ENCODE assay signal across 28 cellular contexts in the genomic region with DNA sequence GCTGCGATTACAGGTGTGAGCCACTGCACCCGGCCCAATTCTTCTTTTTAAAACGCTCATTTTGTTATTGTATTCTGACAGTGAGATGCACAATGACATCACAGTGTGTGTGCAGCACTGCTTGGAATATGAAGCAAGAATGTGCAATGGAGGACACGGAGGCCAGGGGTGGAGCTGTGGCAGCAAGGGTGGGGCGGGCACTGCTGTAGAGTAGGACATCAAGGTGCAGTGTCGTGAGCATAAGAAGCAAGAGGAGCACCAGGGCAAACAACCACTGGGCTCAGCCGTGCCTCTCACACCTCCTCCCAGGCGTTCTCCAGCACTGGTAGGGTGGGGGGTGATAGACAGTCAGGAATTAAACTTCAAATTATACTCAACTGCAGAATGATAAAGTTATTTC. TPM values are rescaled to one million over a fixed set of nuclear protein-coding genes. Genes with fewer than 3 reads are reported as not detected.
DNase-seq lines count a peak whose midpoint lies in the region; ATAC-seq, FAIRE-seq and TF ChIP-seq lines count a peak whose summit lies in the region.
"Had no signal": no experiment of that assay in that cellular context is flagged by ENCODE, and none has a peak within 500 bp of the region (broad histone marks: within the 10 kb centered on the region; RNA-seq: fewer than 3 reads in every experiment).

No MANE protein-coding gene starts in this region.

- intact Hi-C loops in mucosa of descending colon (cut with DNase I, micrococcal nuclease), result loop anchor here in 1 of 2 donors (10.0 kb wide), 1 partner anchor 191 kb away; no protein-coding TSS in a partner anchor

- no peaks in the 10 kb centered on the region for H3K27me3 ChIP-seq in SU-DHL-6 (ENCODE audit: low read length)
- H3K27me3 ChIP-seq: testis had no signal

- peak; percentile 57 for FAIRE-seq in GM19239 (lab: Jason Lieb, UNC)

- peaks cover 3% of the 10 kb centered on the region for H3K4me1 Mint-ChIP-seq in mesothelial cell of epicardium

- H3K4me3 ChIP-seq in SU-DHL-6 (ENCODE audit: insufficient read depth, low read length, poor library complexity, severe bottlenecking) (peak overlapping the region; percentile 52), mucosa of descending colon (no peak overlapping the region)
- H3K4me3 ChIP-seq: breast epithelium, gastroesophageal sphincter, PC-9, testis had no signal

- no peaks in the 10 kb centered on the region for H3K9me3 Mint-ChIP-seq in mesothelial cell of epicardium
- H3K9me3 Mint-ChIP-seq: activated naive CD4-positive, alpha-beta T cell treated with anti-CD3 and anti-CD28 coated beads, Interleukin-2, amount 50 U/mL, for 72 hours; activated T-helper 2 cell treated with anti-CD3 and anti-CD28 coated beads, Interferon-gamma antibody, Interleukin-2, Interleukin-4, amounts not matched to agents 10 μg/mL and 5 μg/mL and 100 μg/mL, durations not matched to agents 14 hours and 24 hours and 36 hours; H9; neural crest cell had no signal

- H3K79me2 ChIP-seq in SU-DHL-6 (ENCODE audit: insufficient read depth, low read length), result no peaks in the 10 kb centered on the region

- H2AFZ ChIP-seq in SU-DHL-6 (ENCODE audit: low read depth, low read length, severe bottlenecking), result no peak overlapping the region
- H2AFZ ChIP-seq: PC-9 had no signal

- peaks cover 11% of the 10 kb centered on the region for H3K4me1 ChIP-seq in mucosa of descending colon (ENCODE audit: low read depth)
- H3K4me1 ChIP-seq: breast epithelium had no signal

- H3K4me2 ChIP-seq in SU-DHL-6 (ENCODE audit: low read depth, low read length, poor library complexity, severe bottlenecking), result peak overlapping the region; percentile 96
- H3K4me2 ChIP-seq: PC-9, SK-N-SH had no signal

- H3K36me3 ChIP-seq in SU-DHL-6 (ENCODE audit: low read length), result no peaks in the 10 kb centered on the region
- H3K36me3 ChIP-seq in mucosa of descending colon (ENCODE audit: low read depth), result no peaks in the 10 kb centered on the region
- H3K36me3 ChIP-seq: breast epithelium, gastroesophageal sphincter had no signal

- no peak overlapping the region for H3K4me3 Mint-ChIP-seq in mesothelial cell of epicardium
- H3K4me3 Mint-ChIP-seq: activated CD8-positive, alpha-beta T cell treated with anti-CD3 and anti-CD28 coated beads, Interleukin-2, amount 10 ng/mL, durations not matched to agents 7 days and 5 days; H9; neural crest cell had no signal

- H3K27ac Mint-ChIP-seq in mesothelial cell of epicardium, result no peak overlapping the region
- H3K27ac Mint-ChIP-seq: activated CD8-positive, alpha-beta T cell treated with anti-CD3 and anti-CD28 coated beads, Interleukin-2, amount 10 ng/mL, durations not matched to agents 7 days and 5 days; activated naive CD4-positive, alpha-beta T cell treated with anti-CD3 and anti-CD28 coated beads, Interleukin-2, amount 50 U/mL, for 72 hours; activated T-helper 2 cell treated with anti-CD3 and anti-CD28 coated beads, Interferon-gamma antibody, Interleukin-2, Interleukin-4, amounts not matched to agents 10 μg/mL and 5 μg/mL and 100 μg/mL, durations not matched to agents 14 hours and 24 hours and 36 hours had no signal

- H3K27me3 Mint-ChIP-seq in mesothelial cell of epicardium (ENCODE audit: low read depth), result peaks cover 79% of the 10 kb centered on the region

- TF ChIP-seq CTCF in SU-DHL-6 (IDR thresholded peaks at IDR 0.05; ENCODE audit: insufficient read depth, low read length, poor library complexity, severe bottlenecking), result no peak
- TF ChIP-seq CTCF in mucosa of descending colon (IDR thresholded peaks at IDR 0.05), result no peak
- no peak for TF ChIP-seq CTCF in mesothelial cell of epicardium (IDR thresholded peaks at IDR 0.05; ENCODE audit: unreplicated experiment)

- ATAC-seq in mucosa of descending colon (peak; percentile 50), HG02870 (IDR thresholded peaks at IDR 0.05; ENCODE audit: unreplicated experiment) (no peak)
- ATAC-seq: activated CD8-positive, alpha-beta T cell treated with anti-CD3 and anti-CD28 coated beads, Interleukin-2, amount 10 ng/mL, durations not matched to agents 7 days and 5 days; gastroesophageal sphincter; stimulated activated naive CD8-positive, alpha-beta T cell treated with anti-CD3 and anti-CD28 coated beads, Interleukin-15, Interleukin-2, amounts not matched to agents 100 U/mL and 50 U/mL, for 24 hours had no signal

- peak overlapping the region; percentile 97 for H3K27ac ChIP-seq in SU-DHL-6 (ENCODE audit: low read depth, low read length)
- H3K27ac ChIP-seq: 22Rv1, breast epithelium, gastroesophageal sphincter, PC-9, testis had no signal

- H3K9ac ChIP-seq in SU-DHL-6 (ENCODE audit: low read length), result peak overlapping the region; percentile 85
- H3K9ac ChIP-seq: SK-N-SH had no signal

- H3K36me3 Mint-ChIP-seq in mesothelial cell of epicardium, result no peaks in the 10 kb centered on the region
- H3K36me3 Mint-ChIP-seq: activated naive CD4-positive, alpha-beta T cell treated with anti-CD3 and anti-CD28 coated beads, Interleukin-2, amount 50 U/mL, for 72 hours had no signal

- no peaks in the 10 kb centered on the region for H3K9me2 ChIP-seq in SU-DHL-6 (replicated peaks; ENCODE audit: insufficient read depth, low read length)
- H3K9me2 ChIP-seq: SK-N-SH had no signal

- peaks cover 55% of the 10 kb centered on the region for H3F3A ChIP-seq in SU-DHL-6 (ENCODE audit: insufficient read depth)

- no peaks in the 10 kb centered on the region for H3K9me3 ChIP-seq in SU-DHL-6 (ENCODE audit: insufficient read depth, low read length)
- H3K9me3 ChIP-seq in mucosa of descending colon, result no peaks in the 10 kb centered on the region
- H3K9me3 ChIP-seq: breast epithelium, gastroesophageal sphincter, SK-N-SH, testis had no signal

- DNase-seq in NCI-H510A treated with DMSO at 0.1 percent for 48 hours (lab: John Stamatoyannopoulos, UW), result peak; percentile 11
- no peak for DNase-seq in NCI-H510A (lab: John Stamatoyannopoulos, UW)
- no peak for DNase-seq in GM19239 (ENCODE audit: insufficient read length, low spot score)
- DNase-seq in mucosa of descending colon, result no peak
- DNase-seq in mesothelial cell of epicardium (ENCODE audit: low spot score in 2 of 2, unreplicated experiment in 2 of 2), result no peak
- no peak for DNase-seq in middle frontal gyrus (ENCODE audit: extremely low spot score, low spot score)
- DNase-seq: activated CD4-positive, alpha-beta T cell treated with anti-CD3 and anti-CD28 coated beads for 4 hours; activated CD8-positive, alpha-beta T cell treated with anti-CD3 and anti-CD28 coated beads, Interleukin-2, amount 10 ng/mL, durations not matched to agents 7 days and 5 days; Calu3; DMS79 treated with DMSO at 0.1 percent for 48 hours; GF-D8; H9; NCI-H446 treated with DMSO at 0.1 percent for 48 hours; PC-9; SK-N-SH; stimulated activated CD4-positive, alpha-beta T cell treated with anti-CD3 and anti-CD28 coated beads, Interleukin-2, amount 100 ng/mL, for 24 hours; stimulated activated naive CD8-positive, alpha-beta T cell treated with anti-CD3 and anti-CD28 coated beads, Interleukin-15, Interleukin-2, amounts not matched to agents 100 U/mL and 50 U/mL, for 24 hours; T-helper 2 cell; testis had no signal

- no peaks in the 10 kb centered on the region for H4K20me1 ChIP-seq in SU-DHL-6 (ENCODE audit: low read depth, low read length)

RNA-seq across cellular contexts. Expression of a gene that starts 26.8 kb away (rescaled TPM):
- total RNA-seq in mucosa of descending colon (1 to 10 TPM in 1 of 3 donors, under 1 TPM in 2; 0.61 to 1.9 (median 0.87) TPM), mesothelial cell of epicardium (0.11 to 0.54 TPM (median 0.22 TPM) in 3 replicates)
- total RNA-seq: activated CD8-positive, alpha-beta T cell treated with anti-CD3 and anti-CD28 coated beads, Interleukin-2, amount 10 ng/mL, durations not matched to agents 7 days and 5 days; activated naive CD4-positive, alpha-beta T cell treated with anti-CD3 and anti-CD28 coated beads, Interleukin-2, amount 50 U/mL, for 72 hours; activated T-helper 2 cell treated with anti-CD3 and anti-CD28 coated beads, Interferon-gamma antibody, Interleukin-2, Interleukin-4, amounts not matched to agents 10 μg/mL and 5 μg/mL and 100 μg/mL, durations not matched to agents 14 hours and 24 hours and 36 hours; Calu3; lung microvascular endothelial cell; PC-9 had no signal
